ENCODE assay signal across 28 cellular contexts in genomic region chr19:28217064-28217463, GRCh38.
DNase-seq lines count a peak whose midpoint lies in the region; ATAC-seq, FAIRE-seq and TF ChIP-seq lines count a peak whose summit lies in the region.
"Had no signal": no experiment of that assay in that cellular context is flagged by ENCODE, and none has a peak within 500 bp of the region (broad histone marks: within the 10 kb centered on the region; RNA-seq: fewer than 3 reads in every experiment).

No MANE protein-coding gene starts in this region.

- no peak overlapping the region for H3K4me3 ChIP-seq in LNCaP clone FGC (ENCODE audit: low read depth, low read length)
- H3K4me3 ChIP-seq in astrocyte of the cerebellum (ENCODE audit: low read depth, low read length) = no peak overlapping the region
- no peak overlapping the region for H3K4me3 ChIP-seq in colonic mucosa
- H3K4me3 ChIP-seq in tibial nerve = no peak overlapping the region
- H3K4me3 ChIP-seq: dorsolateral prefrontal cortex, ovary, testis had no signal

- H3K27me3 ChIP-seq in colonic mucosa (no peaks in the 10 kb centered on the region), tibial nerve (no peaks in the 10 kb centered on the region)
- H3K27me3 ChIP-seq: foreskin keratinocyte, ovary, testis had no signal

- no peak for FAIRE-seq in D721Med (lab: Jason Lieb, UNC)
- FAIRE-seq: H54, RCC 7860 had no signal

- H3K4me1 ChIP-seq in colonic mucosa (no peaks in the 10 kb centered on the region), tibial nerve (no peaks in the 10 kb centered on the region)
- H3K4me1 ChIP-seq: foreskin keratinocyte, testis had no signal

- intact Hi-C loops in colonic mucosa (cut with DNase I) = no loop called here

- H3K27ac ChIP-seq in colonic mucosa = no peak overlapping the region
- H3K27ac ChIP-seq in tibial nerve = no peak overlapping the region
- H3K27ac ChIP-seq: dorsolateral prefrontal cortex, foreskin keratinocyte, ovary, testis had no signal

- no peak overlapping the region for H3K9ac ChIP-seq in colonic mucosa (ENCODE audit: low read depth in 2 of 2, low read length in 2 of 2)
- H3K9ac ChIP-seq: SK-N-SH had no signal

- TF ChIP-seq CTCF in D721Med (IDR thresholded peaks at IDR 0.05; ENCODE audit: insufficient read depth, missing control alignments) (peak; percentile 30), LNCaP clone FGC (IDR thresholded peaks at IDR 0.05; ENCODE audit: control insufficient read depth, extremely low read depth, insufficient read depth) (peak; percentile 50), astrocyte of the cerebellum (IDR thresholded peaks at IDR 0.05; ENCODE audit: low read depth, low read length, missing control alignments) (peak; percentile 2), colonic mucosa (IDR thresholded peaks at IDR 0.05) (no peak), tibial nerve (IDR thresholded peaks at IDR 0.05) (no peak)

- ATAC-seq in GM18519 (IDR thresholded peaks at IDR 0.05; ENCODE audit: low FRiP score, unreplicated experiment) = no peak
- ATAC-seq: foreskin keratinocyte; naive thymus-derived CD4-positive, alpha-beta T cell; right cardiac atrium; stimulated activated effector memory CD8-positive, alpha-beta T cell treated with anti-CD3 and anti-CD28 coated beads, Interleukin-12 subunit alpha, Interleukin-12 subunit beta, amount 100 ng/mL, for 72 hours had no signal

- TF ChIP-seq EP300 in tibial nerve (IDR thresholded peaks at IDR 0.05) = no peak

- H3K9me3 ChIP-seq in colonic mucosa (no peaks in the 10 kb centered on the region), tibial nerve (no peaks in the 10 kb centered on the region)
- H3K9me3 ChIP-seq: ovary, SK-N-SH, testis had no signal

- TF ChIP-seq POLR2A in tibial nerve (IDR thresholded peaks at IDR 0.05) = no peak

- DNase-seq in D721Med (ENCODE audit: insufficient read length, low spot score) (no peak), LNCaP clone FGC (ENCODE audit: low read depth) (no peak), astrocyte of the cerebellum (ENCODE audit: low read depth) (no peak), iPS-NIHi7 (ENCODE audit: extremely low spot score) (peak; percentile 59), colonic mucosa (no peak), tibial nerve (ENCODE audit: low spot score in 2 of 2) (no peak)
- no peak for DNase-seq in stimulated activated CD4-positive, alpha-beta T cell treated with anti-CD3 and anti-CD28 coated beads, Interleukin-12 subunit alpha, Interleukin-12 subunit beta, amount 100 ng/mL, for 4 hours
- DNase-seq: activated B cell treated with CpG ODN at 0.5 μM for 24 hours; activated CD4-positive, alpha-beta memory T cell treated with anti-CD3 and anti-CD28 coated beads for 36 hours; amniotic stem cell; CD4-positive, alpha-beta T cell; DMS53; dorsolateral prefrontal cortex; erythroblast; foreskin keratinocyte; hippocampal formation; mesenchymal stem cell; naive thymus-derived CD4-positive, alpha-beta T cell; NCI-H2081; NCI-H774; ovary; right cardiac atrium; SK-N-SH; testis had no signal

- in situ Hi-C loops in astrocyte of the cerebellum (cut with HindIII; ENCODE audit: low sequenced_read_pairs) = no loop called here

- 20 to 23% methylated on average over 1 of the region's 1 CpG for WGBS in tibial nerve, 2 donors

- no peaks in the 10 kb centered on the region for H3K36me3 ChIP-seq in colonic mucosa
- no peaks in the 10 kb centered on the region for H3K36me3 ChIP-seq in tibial nerve
- H3K36me3 ChIP-seq: ovary had no signal

Comparison
In these comparisons a context has a peak if more than half of its experiments do, and no peak if none do; other contexts are left out.
1. CTCF ChIP-seq: peak in D721Med (single experiment), LNCaP clone FGC (single experiment) and astrocyte of the cerebellum (single experiment); none in colonic mucosa (single experiment) and tibial nerve (0 of 5).